In genomic region chr20:36888880-36889516, GRCh38 we compare ENCODE assay signal across 25 cellular contexts. TPM values are rescaled to one million over a fixed set of nuclear protein-coding genes. Genes with fewer than 3 reads are reported as not detected.
"Had no signal": no experiment of that assay in that cellular context is flagged by ENCODE, and none has a peak within 500 bp of the region (broad histone marks: within the 10 kb centered on the region; RNA-seq: fewer than 3 reads in every experiment).

No MANE protein-coding gene starts in this region.

- DNase-seq: activated CD4-positive, alpha-beta T cell treated with anti-CD3 and anti-CD28 coated beads for 48 hours; activated CD4-positive, alpha-beta T cell treated with anti-CD3 and anti-CD28 coated beads, Interleukin-2, amount 50 U/mL, for 4 hours; activated CD8-positive, alpha-beta memory T cell treated with anti-CD3 and anti-CD28 coated beads, Interleukin-2, amount 50 U/mL, for 48 hours; activated CD8-positive, alpha-beta T cell treated with anti-CD3 and anti-CD28 coated beads, Interleukin-2, amount 10 ng/mL, durations not matched to agents 7 days and 5 days; activated effector memory CD4-positive, alpha-beta T cell treated with anti-CD3 and anti-CD28 coated beads, Interleukin-2, amount 50 U/mL, for 16 hours; activated naive CD4-positive, alpha-beta T cell treated with anti-CD3 and anti-CD28 coated beads for 36 hours; activated naive CD8-positive, alpha-beta T cell treated with anti-CD3 and anti-CD28 coated beads for 36 hours; activated T-cell treated with anti-CD3 and anti-CD28 coated beads, Interleukin-2, amount 50 U/mL, for 4 hours; anterior cingulate cortex; Kasumi-1; KBM-7; NCI-H1048; NCI-H1417; NCI-H1930; NCI-H2171; NCI-H226; NCI-H526; NCI-H82; Peyer's patch; SHP77 treated with DMSO at 0.1 percent for 48 hours had no signal

- H3K9me3 ChIP-seq: Peyer's patch had no signal

- H3K27me3 Mint-ChIP-seq: activated naive CD8-positive, alpha-beta T cell treated with anti-CD3 and anti-CD28 coated beads for 36 hours had no signal

- H3K27me3 ChIP-seq: Peyer's patch had no signal

- H3K4me3 ChIP-seq: Peyer's patch had no signal

- H3K9me3 Mint-ChIP-seq: activated naive CD4-positive, alpha-beta T cell treated with anti-CD3 and anti-CD28 coated beads for 36 hours; activated naive CD8-positive, alpha-beta T cell treated with anti-CD3 and anti-CD28 coated beads for 36 hours; activated T-cell treated with anti-CD3 and anti-CD28 coated beads, Interleukin-2, amount 50 U/mL, for 4 hours; T-helper 1 cell treated with Interleukin-12 subunit alpha and Interleukin-12 subunit beta and Interleukin-4 antibody, amounts not matched to agents 30 μg/mL and 1 μg/mL, for 36 hours had no signal

- ATAC-seq: activated CD4-positive, CD25-positive, alpha-beta regulatory T cell treated with anti-CD3 and anti-CD28 coated beads, Interleukin-2, amount 50 U/mL, for 24 hours; activated CD8-positive, alpha-beta T cell treated with anti-CD3 and anti-CD28 coated beads, Interleukin-2, amount 10 ng/mL, durations not matched to agents 7 days and 5 days; activated T-cell treated with anti-CD3 and anti-CD28 coated beads, Interleukin-2, amount 50 U/mL, for 4 hours had no signal

- H3K4me3 Mint-ChIP-seq: activated CD8-positive, alpha-beta T cell treated with anti-CD3 and anti-CD28 coated beads, Interleukin-2, amount 10 ng/mL, durations not matched to agents 7 days and 5 days; activated naive CD4-positive, alpha-beta T cell treated with anti-CD3 and anti-CD28 coated beads for 36 hours; activated naive CD8-positive, alpha-beta T cell treated with anti-CD3 and anti-CD28 coated beads for 36 hours; activated T-cell treated with anti-CD3 and anti-CD28 coated beads, Interleukin-2, amount 50 U/mL, for 4 hours; T-helper 1 cell treated with Interleukin-12 subunit alpha and Interleukin-12 subunit beta and Interleukin-4 antibody, amounts not matched to agents 30 μg/mL and 1 μg/mL, for 36 hours had no signal

- H3K27ac Mint-ChIP-seq: activated CD8-positive, alpha-beta T cell treated with anti-CD3 and anti-CD28 coated beads, Interleukin-2, amount 10 ng/mL, durations not matched to agents 7 days and 5 days; activated naive CD4-positive, alpha-beta T cell treated with anti-CD3 and anti-CD28 coated beads for 36 hours; T-helper 1 cell treated with Interleukin-12 subunit alpha and Interleukin-12 subunit beta and Interleukin-4 antibody, amounts not matched to agents 30 μg/mL and 1 μg/mL, for 36 hours had no signal

- H3K36me3 Mint-ChIP-seq: activated naive CD8-positive, alpha-beta T cell treated with anti-CD3 and anti-CD28 coated beads for 36 hours had no signal

RNA-seq across cellular contexts. Expression of gene TLDC2, which starts 13.1 kb away (rescaled TPM):
- total RNA-seq: activated CD8-positive, alpha-beta T cell treated with anti-CD3 and anti-CD28 coated beads, Interleukin-2, amount 10 ng/mL, durations not matched to agents 7 days and 5 days; activated naive CD4-positive, alpha-beta T cell treated with anti-CD3 and anti-CD28 coated beads for 36 hours; activated naive CD8-positive, alpha-beta T cell treated with anti-CD3 and anti-CD28 coated beads for 36 hours; activated T-cell treated with anti-CD3 and anti-CD28 coated beads, Interleukin-2, amount 50 U/mL, for 4 hours; cardiac septum; NCI-H460; SK-MEL-5 had no signal
